23 cellular contexts compared by ENCODE assay signal in genomic region chr1:150841626-150842025, GRCh38. TPM values are rescaled to one million over a fixed set of nuclear protein-coding genes. Genes with fewer than 3 reads are reported as not detected.
DNase-seq lines count a peak whose midpoint lies in the region; ATAC-seq and TF ChIP-seq lines count a peak whose summit lies in the region.
"Had no signal": no experiment of that assay in that cellular context is flagged by ENCODE, and none has a peak within 500 bp of the region (broad histone marks: within the 10 kb centered on the region; RNA-seq: fewer than 3 reads in every experiment).

No MANE protein-coding gene starts in this region.

- peak; percentile 78 for DNase-seq in activated CD4-positive, alpha-beta T cell treated with anti-CD3 and anti-CD28 coated beads, Interleukin-2, amount 10 ng/mL, durations not matched to agents 24 days and 14 days
- DNase-seq in activated CD4-positive, alpha-beta T cell treated with anti-CD3 and anti-CD28 coated beads, Interleukin-2, amount 50 U/mL, for 1 hour = no peak
- DNase-seq in GM13976 (ENCODE audit: low spot score) (peak; percentile 28), G401 (ENCODE audit: low spot score) (no peak), COLO829 (ENCODE audit: low spot score) (no peak)
- DNase-seq in activated CD8-positive, alpha-beta T cell treated with anti-CD3 and anti-CD28 coated beads for 36 hours = peak; percentile 10
- DNase-seq: DMS153; mesenchymal stem cell; naive B cell; NCI-H2029 treated with DMSO at 0.1 percent for 48 hours; NCI-H446; NK-92 treated with Interleukin-12 subunit alpha and Interleukin-12 subunit beta, amount 100 ng/mL, for 24 hours; Peyer's patch; posterior cingulate gyrus; T-helper 9 cell; upper lobe of left lung had no signal

- TF ChIP-seq CTCF in GM13976 (IDR thresholded peaks at IDR 0.05; ENCODE audit: borderline replicate concordance, control extremely low read depth, extremely low read depth, insufficient read depth, missing control alignments) = no peak
- no peak for TF ChIP-seq CTCF in activated CD8-positive, alpha-beta T cell treated with anti-CD3 and anti-CD28 coated beads for 36 hours (IDR thresholded peaks at IDR 0.05)
- TF ChIP-seq CTCF in neutrophil (IDR thresholded peaks at IDR 0.05) = no peak

- H3K4me1 ChIP-seq in neutrophil (ENCODE audit: control insufficient read depth in 1 of 2, insufficient read depth in 1 of 2, low read depth in 1 of 2, low read length in 1 of 2) = no peaks in the 10 kb centered on the region
- H3K4me1 ChIP-seq: Peyer's patch had no signal

- H3K27ac ChIP-seq in neutrophil = peak overlapping the region; percentile 44
- H3K27ac ChIP-seq: gastroesophageal sphincter, Peyer's patch had no signal

- H3K36me3 ChIP-seq in neutrophil = peaks cover 34% of the 10 kb centered on the region

- H3K27me3 Mint-ChIP-seq in activated CD4-positive, alpha-beta T cell treated with anti-CD3 and anti-CD28 coated beads, Interleukin-2, amount 10 ng/mL, durations not matched to agents 24 days and 14 days = no peaks in the 10 kb centered on the region
- H3K27me3 Mint-ChIP-seq in activated CD8-positive, alpha-beta T cell treated with anti-CD3 and anti-CD28 coated beads for 36 hours = no peaks in the 10 kb centered on the region
- H3K27me3 Mint-ChIP-seq: naive B cell had no signal

- in situ Hi-C loops in GM13976 (cut with MboI; ENCODE audit: low sequenced_read_pairs, unreplicated experiment) = no loop called here
- in situ Hi-C loops in G401 (cut with HindIII; ENCODE audit: low sequenced_read_pairs) = no loop called here

- CTCF ChIA-PET in activated CD8-positive, alpha-beta T cell treated with anti-CD3 and anti-CD28 coated beads for 36 hours (lab: Charles Lee) = interaction anchor here (0.6 to 2.0 kb wide), 2 partner anchors 81 to 359 kb away, joined by 3 to 9 read pairs; no protein-coding TSS in a partner anchor

- H3K9me3 ChIP-seq in neutrophil = no peaks in the 10 kb centered on the region
- H3K9me3 ChIP-seq: gastroesophageal sphincter, Peyer's patch, upper lobe of left lung had no signal

- H3K4me3 ChIP-seq in neutrophil (ENCODE audit: low read depth in 1 of 2, low read length in 1 of 2) = no peak overlapping the region
- H3K4me3 ChIP-seq: gastroesophageal sphincter, K562, Peyer's patch, upper lobe of left lung had no signal

- intact Hi-C loops in activated CD4-positive, alpha-beta T cell treated with anti-CD3 and anti-CD28 coated beads, Interleukin-2, amount 10 ng/mL, durations not matched to agents 24 days and 14 days (cut with micrococcal nuclease) = loop anchor here (1.0 to 2.0 kb wide), 3 partner anchors 35 to 81 kb away; partner anchors contain the start of gene ARNT
- intact Hi-C loops in activated CD8-positive, alpha-beta T cell treated with anti-CD3 and anti-CD28 coated beads for 36 hours (cut with micrococcal nuclease) = loop anchor here (5.0 kb wide), 1 partner anchor 81 kb away; no protein-coding TSS in a partner anchor

- H3K9me3 Mint-ChIP-seq in activated CD4-positive, alpha-beta T cell treated with anti-CD3 and anti-CD28 coated beads, Interleukin-2, amount 10 ng/mL, durations not matched to agents 24 days and 14 days = no peaks in the 10 kb centered on the region
- H3K9me3 Mint-ChIP-seq in activated CD8-positive, alpha-beta T cell treated with anti-CD3 and anti-CD28 coated beads for 36 hours = no peaks in the 10 kb centered on the region
- H3K9me3 Mint-ChIP-seq: naive B cell had no signal

- H3K27me3 ChIP-seq in neutrophil = no peaks in the 10 kb centered on the region
- H3K27me3 ChIP-seq: gastroesophageal sphincter, Peyer's patch, upper lobe of left lung had no signal

- peaks cover 52% of the 10 kb centered on the region for H3K36me3 Mint-ChIP-seq in activated CD4-positive, alpha-beta T cell treated with anti-CD3 and anti-CD28 coated beads, Interleukin-2, amount 10 ng/mL, durations not matched to agents 24 days and 14 days (ENCODE audit: low read depth)
- peaks cover 42% of the 10 kb centered on the region for H3K36me3 Mint-ChIP-seq in activated CD8-positive, alpha-beta T cell treated with anti-CD3 and anti-CD28 coated beads for 36 hours (ENCODE audit: low read depth)

- H3K27ac Mint-ChIP-seq in activated CD4-positive, alpha-beta T cell treated with anti-CD3 and anti-CD28 coated beads, Interleukin-2, amount 10 ng/mL, durations not matched to agents 24 days and 14 days = peak overlapping the region; percentile 65
- peak overlapping the region; percentile 81 for H3K27ac Mint-ChIP-seq in activated CD8-positive, alpha-beta T cell treated with anti-CD3 and anti-CD28 coated beads for 36 hours

- POLR2A ChIA-PET in activated CD8-positive, alpha-beta T cell treated with anti-CD3 and anti-CD28 coated beads for 36 hours (lab: Charles Lee) = interaction anchor here (1.0 kb wide), 1 partner anchor 28 kb away, joined by 5 read pairs; no protein-coding TSS in a partner anchor

- peak; percentile 83 for ATAC-seq in activated CD8-positive, alpha-beta T cell treated with anti-CD3 and anti-CD28 coated beads for 36 hours
- no peak for ATAC-seq in HG03342 (IDR thresholded peaks at IDR 0.05; ENCODE audit: unreplicated experiment)
- ATAC-seq: esophagus mucosa, gastroesophageal sphincter, HCT116, K562 had no signal

- H3K4me3 Mint-ChIP-seq in activated CD4-positive, alpha-beta T cell treated with anti-CD3 and anti-CD28 coated beads, Interleukin-2, amount 10 ng/mL, durations not matched to agents 24 days and 14 days = peak overlapping the region; percentile 35
- H3K4me3 Mint-ChIP-seq in activated CD8-positive, alpha-beta T cell treated with anti-CD3 and anti-CD28 coated beads for 36 hours = no peak overlapping the region
- H3K4me3 Mint-ChIP-seq: naive B cell had no signal

- peaks cover 32% of the 10 kb centered on the region for H3K4me1 Mint-ChIP-seq in activated CD4-positive, alpha-beta T cell treated with anti-CD3 and anti-CD28 coated beads, Interleukin-2, amount 10 ng/mL, durations not matched to agents 24 days and 14 days
- H3K4me1 Mint-ChIP-seq in activated CD8-positive, alpha-beta T cell treated with anti-CD3 and anti-CD28 coated beads for 36 hours (ENCODE audit: low read depth) = peaks cover 37% of the 10 kb centered on the region

RNA-seq across cellular contexts. Expression of gene CTSK, which starts 33.6 kb away (rescaled TPM):
- total RNA-seq in activated CD4-positive, alpha-beta T cell treated with anti-CD3 and anti-CD28 coated beads, Interleukin-2, amount 10 ng/mL, durations not matched to agents 24 days and 14 days = 1.3 and 2.1 TPM in 2 replicates
- total RNA-seq in activated CD8-positive, alpha-beta T cell treated with anti-CD3 and anti-CD28 coated beads for 36 hours = 1 to 10 TPM; 2.9 to 3.6 TPM
- total RNA-seq in G401 (2014; rRNA removed; shearing (Covaris generic)) = 0.55 and 8.6 TPM in 2 replicates

RNA-seq across cellular contexts. Expression of gene ARNT, which starts 34.8 kb away (rescaled TPM):
- total RNA-seq in activated CD4-positive, alpha-beta T cell treated with anti-CD3 and anti-CD28 coated beads, Interleukin-2, amount 10 ng/mL, durations not matched to agents 24 days and 14 days = 30.3 and 33.6 TPM in 2 replicates
- total RNA-seq in activated CD8-positive, alpha-beta T cell treated with anti-CD3 and anti-CD28 coated beads for 36 hours = 10 to 100 TPM; 42.3 to 43.0 TPM
- 16.7 and 24.9 TPM in 2 replicates for total RNA-seq in G401 (2014; rRNA removed; shearing (Covaris generic))

RNA-seq across cellular contexts. Expression of gene CTXND2, which starts 45.3 kb away (rescaled TPM):
- total RNA-seq in activated CD4-positive, alpha-beta T cell treated with anti-CD3 and anti-CD28 coated beads, Interleukin-2, amount 10 ng/mL, durations not matched to agents 24 days and 14 days = not detected in 2 replicates
- total RNA-seq in activated CD8-positive, alpha-beta T cell treated with anti-CD3 and anti-CD28 coated beads for 36 hours = not detected
- total RNA-seq in G401 (2014; rRNA removed; shearing (Covaris generic)) = not detected in 2 replicates
- total RNA-seq: cardiac septum, esophagus mucosa, gastroesophageal sphincter, K562, Peyer's patch, upper lobe of left lung had no signal

Comparison
In these comparisons a context has a peak if more than half of its experiments do, and no peak if none do; other contexts are left out.
1. DNase-seq: peak in activated CD4-positive, alpha-beta T cell treated with anti-CD3 and anti-CD28 coated beads, Interleukin-2, amount 10 ng/mL, durations not matched to agents 24 days and 14 days (single experiment), GM13976 (single experiment) and activated CD8-positive, alpha-beta T cell treated with anti-CD3 and anti-CD28 coated beads for 36 hours (single experiment); none in activated CD4-positive, alpha-beta T cell treated with anti-CD3 and anti-CD28 coated beads, Interleukin-2, amount 50 U/mL, for 1 hour (single experiment), G401 (single experiment) and COLO829 (single experiment).